In genomic region chr5:154945695-154946301, GRCh38 we compare ENCODE assay signal across 1 cellular context.
TF ChIP-seq lines count a peak whose summit lies in the region.

No MANE protein-coding gene starts in this region.

TF ChIP-seq in GM23338, 12 proteins besides CTCF, POLR2A, EP300 and RAD21 (continued from another document):
- TF ChIP-seq ZNF462 (CRISPR knock-in tag; IDR thresholded peaks at IDR 0.05) (no peak), EZH2 (IDR thresholded peaks at IDR 0.05; ENCODE audit: low read depth, unreplicated experiment) (no peak), ETS1 (IDR thresholded peaks at IDR 0.05) (no peak), ZNF114 (CRISPR knock-in tag; IDR thresholded peaks at IDR 0.05) (no peak), JUNB (IDR thresholded peaks at IDR 0.05; ENCODE audit: unreplicated experiment) (no peak), NANOG (IDR thresholded peaks at IDR 0.05; ENCODE audit: borderline replicate concordance) (no peak), ZNF331 (CRISPR knock-in tag; IDR thresholded peaks at IDR 0.05; ENCODE audit: low read depth) (no peak), CREB1 (CRISPR knock-in tag; IDR thresholded peaks at IDR 0.05; ENCODE audit: low read depth) (no peak), POLR2AphosphoS5 (IDR thresholded peaks at IDR 0.05; ENCODE audit: low read depth) (no peak), EZH2phosphoT487 (IDR thresholded peaks at IDR 0.05; ENCODE audit: unreplicated experiment) (no peak), REST (IDR thresholded peaks at IDR 0.05; ENCODE audit: unreplicated experiment) (no peak)
